9 cellular contexts compared by ENCODE assay signal in genomic region chr6:11043552-11043960, GRCh38. TPM values are rescaled to one million over a fixed set of nuclear protein-coding genes. Genes with fewer than 3 reads are reported as not detected.
DNase-seq lines count a peak whose midpoint lies in the region; ATAC-seq, FAIRE-seq and TF ChIP-seq lines count a peak whose summit lies in the region.
"Had no signal": no experiment of that assay in that cellular context is flagged by ENCODE, and none has a peak within 500 bp of the region (broad histone marks: within the 10 kb centered on the region; RNA-seq: fewer than 3 reads in every experiment).

No MANE protein-coding gene starts in this region.

- intact Hi-C loops in endothelial cell of umbilical vein (cut with micrococcal nuclease), result loop anchor here (10.0 kb wide), 1 partner anchor 199 kb away; no protein-coding TSS in a partner anchor

- H3K27me3 ChIP-seq in NT2/D1 (ENCODE audit: insufficient read depth, insufficient read length), result peaks cover 30% of the 10 kb centered on the region
- peaks cover 37 to 79% of the 10 kb centered on the region in 2 experiments for H3K27me3 ChIP-seq in endothelial cell of umbilical vein (ENCODE audit: control insufficient read depth in 2 of 2, insufficient read depth in 2 of 2, low read length in 2 of 2)
- no peaks in the 10 kb centered on the region for H3K27me3 ChIP-seq in neuron (ENCODE audit: insufficient read depth, low read length)

- H3K4me3 ChIP-seq in NT2/D1 (ENCODE audit: insufficient read length, low read depth) (peak overlapping the region; percentile 60), endothelial cell of umbilical vein (replicated peaks in 1 of 3; ENCODE audit: insufficient read depth in 1 of 3, low read depth in 1 of 3, low read length in 3 of 3) (peak overlapping the region in 2 of 3 experiments; percentile 26 to 28), neuron (ENCODE audit: low read length) (peak overlapping the region; percentile 83)

- H3K9ac ChIP-seq in NT2/D1 (ENCODE audit: insufficient read length, low read depth) (peak overlapping the region; percentile 76), endothelial cell of umbilical vein (replicated peaks; ENCODE audit: extremely low read depth, insufficient read depth, low read length) (no peak overlapping the region)

- peak; percentile 19 for ATAC-seq in GM18498 (IDR thresholded peaks at IDR 0.05; ENCODE audit: unreplicated experiment)
- no peak for ATAC-seq in GM18517 (IDR thresholded peaks at IDR 0.05; ENCODE audit: unreplicated experiment)

- H4K20me1 ChIP-seq in endothelial cell of umbilical vein (replicated peaks; ENCODE audit: control insufficient read depth, extremely low read depth, insufficient read depth, low read length), result no peaks in the 10 kb centered on the region

- H3K9me3 ChIP-seq in NT2/D1 (ENCODE audit: insufficient read depth, low read length) (peaks cover 11% of the 10 kb centered on the region; the same call in 1 of the 2 replicates), endothelial cell of umbilical vein (replicated peaks; ENCODE audit: control insufficient read depth, insufficient read depth, low read length) (no peaks in the 10 kb centered on the region), neuron (ENCODE audit: low read length) (no peaks in the 10 kb centered on the region)

- H3K79me2 ChIP-seq in endothelial cell of umbilical vein (ENCODE audit: control insufficient read depth, insufficient read depth, low read length), result no peaks in the 10 kb centered on the region

- dilution Hi-C loops in endothelial cell of umbilical vein (cut with MboI; ENCODE audit: extremely low pct_ligation_motif_present, low sequenced_read_pairs), result no loop called here

- TF ChIP-seq POLR2A in endothelial cell of umbilical vein (IDR thresholded peaks at IDR 0.05; ENCODE audit: low read depth, low read length), result no peak

- H3K36me3 ChIP-seq in NT2/D1 (ENCODE audit: insufficient read depth, insufficient read length, low read length) (no peaks in the 10 kb centered on the region), endothelial cell of umbilical vein (ENCODE audit: control insufficient read depth in 2 of 2, extremely low read depth in 1 of 2, insufficient read depth in 2 of 2, low read length in 2 of 2) (no peaks in the 10 kb centered on the region), neuron (ENCODE audit: insufficient read depth, low read length) (no peaks in the 10 kb centered on the region)

- no peak overlapping the region for H3K4me2 ChIP-seq in endothelial cell of umbilical vein (ENCODE audit: insufficient read depth, low read length)

- CTCF ChIA-PET in endothelial cell of umbilical vein (lab: Charles Lee), result interaction anchor here (1.4 to 1.6 kb wide), 2 partner anchors 9 to 26 kb away, joined by 3 to 9 read pairs; no protein-coding TSS in a partner anchor

- H2AFZ ChIP-seq in endothelial cell of umbilical vein (ENCODE audit: low read depth, low read length), result no peak overlapping the region
- peak overlapping the region; percentile 87 for H2AFZ ChIP-seq in neuron (ENCODE audit: low read depth, low read length)

- DNase-seq in NT2/D1 (ENCODE audit: low read depth, low spot score), result no peak
- no peak for DNase-seq in endothelial cell of umbilical vein (ENCODE audit: low read depth, low spot score)
- no peak for DNase-seq in pons (ENCODE audit: low spot score)
- DNase-seq in effector CD4-positive, alpha-beta T cell, result no peak
- DNase-seq in cerebellar cortex (ENCODE audit: low spot score), result no peak

- H3K4me1 ChIP-seq in NT2/D1 (ENCODE audit: insufficient read depth, insufficient read length) (no peaks in the 10 kb centered on the region), endothelial cell of umbilical vein (ENCODE audit: control insufficient read depth, extremely low read depth, insufficient read depth, low read length) (peaks cover 3% of the 10 kb centered on the region), neuron (ENCODE audit: insufficient read depth, low read length) (peaks cover 13% of the 10 kb centered on the region)

- POLR2A ChIA-PET in endothelial cell of umbilical vein (lab: Charles Lee), result no interaction called here

- H3K9me1 ChIP-seq in endothelial cell of umbilical vein (replicated peaks; ENCODE audit: control insufficient read depth, extremely low read depth, insufficient read depth, low read length), result no peaks in the 10 kb centered on the region

- no TSS peak for BruUV-seq in endothelial cell of umbilical vein (replicated peaks; lab: Mats Ljungman, UMichigan)

- H3K27ac ChIP-seq in endothelial cell of umbilical vein (ENCODE audit: insufficient read depth, low read depth, low read length), result no peak overlapping the region

- no peak for TF ChIP-seq CTCF in endothelial cell of umbilical vein (IDR thresholded peaks at IDR 0.05; ENCODE audit: extremely low read depth in 1 of 2, insufficient read depth in 1 of 2, low read depth in 1 of 2, low read length in 2 of 2)

- no peak for FAIRE-seq in endothelial cell of umbilical vein (lab: Jason Lieb, UNC)

TF ChIP-seq in endothelial cell of umbilical vein, 7 proteins besides CTCF, POLR2A, EP300 and RAD21:
- TF ChIP-seq EZH2 (IDR thresholded peaks at IDR 0.05; ENCODE audit: borderline replicate concordance, low read depth, low read length, severe bottlenecking) (peak; percentile 99), FOS (IDR thresholded peaks at IDR 0.05; ENCODE audit: borderline replicate concordance, insufficient read depth, low read length) (no peak)

RNA-seq across cellular contexts. Expression of gene ELOVL2, which starts 0.5 kb away (rescaled TPM):
- not detected in 2 replicates for total RNA-seq in endothelial cell of umbilical vein
- not detected in 2 replicates for polyA plus RNA-seq in endothelial cell of umbilical vein
- not detected in 2 replicates for polyA plus RNA-seq in endothelial cell of umbilical vein (2011; cell fraction: cytosol; rRNA removed)
- not detected in 2 replicates for polyA plus RNA-seq in endothelial cell of umbilical vein (2011; cell fraction: nucleus; rRNA removed)
- polyA plus RNA-seq in endothelial cell of umbilical vein (2012), result not detected in 2 replicates
- polyA minus RNA-seq in endothelial cell of umbilical vein, result not detected in 2 replicates
- not detected for polyA minus RNA-seq in endothelial cell of umbilical vein (2011; cell fraction: cytosol; rRNA and poly(A)+ RNA removed)
- polyA minus RNA-seq in endothelial cell of umbilical vein (2011; cell fraction: nucleus; rRNA and poly(A)+ RNA removed), result not detected in 2 replicates
- total RNA-seq: mononuclear cell had no signal

RNA-seq across cellular contexts. Expression of gene SMIM13, which starts 50.1 kb away (rescaled TPM):
- 14.7 and 19.4 TPM in 2 replicates for total RNA-seq in endothelial cell of umbilical vein
- 2.2 and 3.2 TPM in 2 replicates for polyA plus RNA-seq in endothelial cell of umbilical vein
- polyA plus RNA-seq in endothelial cell of umbilical vein (2011; cell fraction: cytosol; rRNA removed), result 3.9 and 4.0 TPM in 2 replicates
- 3.1 and 3.9 TPM in 2 replicates for polyA plus RNA-seq in endothelial cell of umbilical vein (2011; cell fraction: nucleus; rRNA removed)
- 10.6 and 11.8 TPM in 2 replicates for polyA plus RNA-seq in endothelial cell of umbilical vein (2012)
- 5.2 and 6.0 TPM in 2 replicates for polyA minus RNA-seq in endothelial cell of umbilical vein
- polyA minus RNA-seq in endothelial cell of umbilical vein (2011; cell fraction: cytosol; rRNA and poly(A)+ RNA removed), result 8.6 TPM
- 4.6 and 7.9 TPM in 2 replicates for polyA minus RNA-seq in endothelial cell of umbilical vein (2011; cell fraction: nucleus; rRNA and poly(A)+ RNA removed)

Comparison
In these comparisons a context has a peak if more than half of its experiments do, and no peak if none do; other contexts are left out.
1. H3K4me3 ChIP-seq: peak in every context shown above with its lines; median percentile 83 in neuron; 60 in NT2/D1; 27 in endothelial cell of umbilical vein.